ENCODE assay signal across 26 cellular contexts in genomic region chr15:70690491-70691281, GRCh38.
DNase-seq lines count a peak whose midpoint lies in the region; ATAC-seq and TF ChIP-seq lines count a peak whose summit lies in the region.
"Had no signal": no experiment of that assay in that cellular context is flagged by ENCODE, and none has a peak within 500 bp of the region (broad histone marks: within the 10 kb centered on the region; RNA-seq: fewer than 3 reads in every experiment).

No MANE protein-coding gene starts in this region.

- peaks cover 53% of the 10 kb centered on the region for H3K4me1 Mint-ChIP-seq in HFFc6 (ENCODE audit: low read depth)
- H3K4me1 Mint-ChIP-seq: activated CD4-positive, alpha-beta T cell treated with anti-CD3 and anti-CD28 coated beads for 36 hours; activated naive CD8-positive, alpha-beta T cell treated with anti-CD3 and anti-CD28 coated beads, Interleukin-2, amount 50 U/mL, for 24 hours; CD8-positive, alpha-beta memory T cell; nephron progenitor cell had no signal

- peaks cover 2% of the 10 kb centered on the region; the same call in 1 of the 2 replicates for H3K27me3 Mint-ChIP-seq in HFFc6 (ENCODE audit: insufficient read depth)
- H3K27me3 Mint-ChIP-seq: activated naive CD8-positive, alpha-beta T cell treated with anti-CD3 and anti-CD28 coated beads, Interleukin-2, amount 50 U/mL, for 24 hours; progenitor cell of endocrine pancreas had no signal

- no peak overlapping the region for H3K4me3 ChIP-seq in psoas muscle
- H3K4me3 ChIP-seq: coronary artery, GM23338, tibial nerve had no signal

- H3K27me3 ChIP-seq in psoas muscle (ENCODE audit: insufficient read depth in 3 of 3, low read length in 2 of 3), result no peaks in the 10 kb centered on the region
- H3K27me3 ChIP-seq: brain microvascular endothelial cell, tibial nerve had no signal

- ATAC-seq in psoas muscle, result no peak
- ATAC-seq: activated CD4-positive, alpha-beta T cell treated with anti-CD3 and anti-CD28 coated beads for 36 hours; activated naive CD8-positive, alpha-beta T cell treated with anti-CD3 and anti-CD28 coated beads, Interleukin-2, amount 50 U/mL, for 24 hours; GM23338; stimulated activated naive CD8-positive, alpha-beta T cell treated with anti-CD3 and anti-CD28 coated beads, Interleukin-15, Interleukin-2, amounts not matched to agents 100 U/mL and 50 U/mL, for 24 hours had no signal

- DNase-seq in HFFc6, result no peak
- DNase-seq in amniotic epithelial cell (ENCODE audit: low read depth), result peak; percentile 27
- peak; percentile 34 for DNase-seq in iris pigment epithelial cell (ENCODE audit: low read depth)
- DNase-seq in psoas muscle, result no peak
- DNase-seq in pons (ENCODE audit: low spot score), result no peak
- no peak for DNase-seq in activated effector memory CD4-positive, alpha-beta T cell treated with Interleukin-2 at 50 U/mL for 16 hours
- DNase-seq in activated CD4-positive, alpha-beta T cell treated with anti-CD3 and anti-CD28 coated beads, Interleukin-2, amount 50 U/mL, for 4 hours, result no peak
- no peak for DNase-seq in NCI-H345 (lab: John Stamatoyannopoulos, UW)
- DNase-seq: activated CD4-positive, alpha-beta T cell treated with anti-CD3 and anti-CD28 coated beads for 36 hours; activated effector memory CD4-positive, alpha-beta T cell treated with anti-CD3 and anti-CD28 coated beads, Interleukin-2, amount 50 U/mL, for 16 hours; activated naive CD8-positive, alpha-beta T cell treated with anti-CD3 and anti-CD28 coated beads, Interleukin-2, amount 50 U/mL, for 24 hours; brain microvascular endothelial cell; CD8-positive, alpha-beta memory T cell; DMS53; NCI-H1048; NCI-H2029; NCI-H446; nephron progenitor cell; RPMI8226; stimulated activated naive CD8-positive, alpha-beta T cell treated with anti-CD3 and anti-CD28 coated beads, Interleukin-15, Interleukin-2, amounts not matched to agents 100 U/mL and 50 U/mL, for 24 hours had no signal

- intact Hi-C loops in psoas muscle (cut with DNase I), result no loop called here

- TF ChIP-seq CTCF in HFFc6 (IDR thresholded peaks at IDR 0.05), result no peak
- TF ChIP-seq CTCF in psoas muscle (IDR thresholded peaks at IDR 0.05), result no peak

- H3K4me1 ChIP-seq in psoas muscle, result peaks cover 16% of the 10 kb centered on the region

- no peaks in the 10 kb centered on the region for H3K9me3 Mint-ChIP-seq in HFFc6
- H3K9me3 Mint-ChIP-seq: activated naive CD8-positive, alpha-beta T cell treated with anti-CD3 and anti-CD28 coated beads, Interleukin-2, amount 50 U/mL, for 24 hours; CD8-positive, alpha-beta memory T cell; GM23338; nephron progenitor cell had no signal

- no peaks in the 10 kb centered on the region for H3K9me3 ChIP-seq in psoas muscle
- H3K9me3 ChIP-seq: tibial nerve had no signal

- 40 to 45% (median 41%) methylated on average over 2 of the region's 2 CpGs for WGBS in psoas muscle, 3 donors

- peaks cover 0 to 80% of the 10 kb centered on the region in 2 donors for H3K36me3 ChIP-seq in psoas muscle (ENCODE audit: insufficient read depth in 1 of 2, low read depth in 1 of 2)

- H3K27ac ChIP-seq in psoas muscle, result peak overlapping the region; percentile 18
- H3K27ac ChIP-seq: brain microvascular endothelial cell, coronary artery, epithelial cell of prostate, KMS-11 had no signal

- H3K27ac Mint-ChIP-seq in HFFc6, result peak overlapping the region; percentile 63; the same call in 1 of the 2 replicates
- H3K27ac Mint-ChIP-seq: activated CD4-positive, alpha-beta T cell treated with anti-CD3 and anti-CD28 coated beads for 36 hours; activated naive CD8-positive, alpha-beta T cell treated with anti-CD3 and anti-CD28 coated beads, Interleukin-2, amount 50 U/mL, for 24 hours; CD8-positive, alpha-beta memory T cell; nephron progenitor cell had no signal

- H3K4me3 Mint-ChIP-seq in HFFc6, result peak overlapping the region; percentile 39; the same call in 1 of the 2 replicates
- H3K4me3 Mint-ChIP-seq: activated CD4-positive, alpha-beta T cell treated with anti-CD3 and anti-CD28 coated beads for 36 hours; activated naive CD8-positive, alpha-beta T cell treated with anti-CD3 and anti-CD28 coated beads, Interleukin-2, amount 50 U/mL, for 24 hours; CD8-positive, alpha-beta memory T cell; GM23338; nephron progenitor cell had no signal

- H3K36me3 Mint-ChIP-seq in HFFc6 (ENCODE audit: low read depth), result peaks cover 27% of the 10 kb centered on the region

Comparison
In these comparisons a context has a peak if more than half of its experiments do, and no peak if none do; other contexts are left out.
1. DNase-seq: peak in amniotic epithelial cell (single experiment) and iris pigment epithelial cell (single experiment); none in HFFc6 (single experiment), psoas muscle (0 of 2), pons (single experiment), activated effector memory CD4-positive, alpha-beta T cell treated with Interleukin-2 at 50 U/mL for 16 hours (single experiment), activated CD4-positive, alpha-beta T cell treated with anti-CD3 and anti-CD28 coated beads, Interleukin-2, amount 50 U/mL, for 4 hours (0 of 2) and NCI-H345 (single experiment).